Comparison of ENCODE assay signal across 12 cellular contexts in genomic region chr3:147412491-147412916, GRCh38. TPM values are rescaled to one million over a fixed set of nuclear protein-coding genes. Genes with fewer than 3 reads are reported as not detected.
A peak's percentile ranks its signal among the peaks of the same experiment; 100 is the strongest.
DNase-seq lines count a peak whose midpoint lies in the region; ATAC-seq and TF ChIP-seq lines count a peak whose summit lies in the region.
"Had no signal": no experiment of that assay in that cellular context is flagged by ENCODE, and none has a peak within 500 bp of the region (broad histone marks: within the 10 kb centered on the region; RNA-seq: fewer than 3 reads in every experiment).

No MANE protein-coding gene starts in this region.

- H3K27me3 Mint-ChIP-seq in Calu3 (ENCODE audit: unreplicated experiment) (no peaks in the 10 kb centered on the region), neural progenitor cell (ENCODE audit: insufficient read depth, low read depth) (peaks cover 52% of the 10 kb centered on the region)
- peaks cover 69 to 80% of the 10 kb centered on the region in 2 donors for H3K27me3 Mint-ChIP-seq in effector memory CD8-positive, alpha-beta T cell

- no peak overlapping the region for H3K27ac Mint-ChIP-seq in Calu3 (ENCODE audit: unreplicated experiment)
- no peak overlapping the region for H3K27ac Mint-ChIP-seq in effector memory CD8-positive, alpha-beta T cell
- peak overlapping the region; percentile 96 for H3K27ac Mint-ChIP-seq in neural progenitor cell

- intact Hi-C loops in Calu3 (cut with micrococcal nuclease; ENCODE audit: unreplicated experiment), result no loop called here

- no peaks in the 10 kb centered on the region for H3K9me3 ChIP-seq in HUES64 (ENCODE audit: insufficient read depth, low read depth, low read length)
- no peaks in the 10 kb centered on the region for H3K9me3 ChIP-seq in neural progenitor cell (ENCODE audit: low read depth)
- H3K9me3 ChIP-seq: testis had no signal

- H3K4me3 ChIP-seq in HUES64 (ENCODE audit: low read length), result peak overlapping the region; percentile 55
- H3K4me3 ChIP-seq in neural progenitor cell, result no peak overlapping the region
- H3K4me3 ChIP-seq: testis had no signal

- H3K4me2 ChIP-seq in neural progenitor cell, result peak overlapping the region; percentile 59

- no peaks in the 10 kb centered on the region for H3K79me2 ChIP-seq in neural progenitor cell (ENCODE audit: low read depth)

- H3K4me3 Mint-ChIP-seq in Calu3 (ENCODE audit: low read depth, unreplicated experiment) (peak overlapping the region; percentile 80), neural progenitor cell (peak overlapping the region; percentile 99)
- H3K4me3 Mint-ChIP-seq in effector memory CD8-positive, alpha-beta T cell, result peak overlapping the region; percentile 58 to 63

- DNase-seq in Calu3 (no peak), neural progenitor cell (ENCODE audit: low spot score) (peak; percentile 73), ureter (ENCODE audit: low spot score) (no peak), middle frontal gyrus (ENCODE audit: extremely low spot score, low spot score) (no peak), cerebellar cortex (ENCODE audit: low spot score) (no peak)
- DNase-seq in effector memory CD8-positive, alpha-beta T cell, result no peak
- DNase-seq: activated CD4-positive, alpha-beta T cell treated with anti-CD3 and anti-CD28 coated beads for 48 hours had no signal

- no peaks in the 10 kb centered on the region for H3K36me3 ChIP-seq in HUES64 (ENCODE audit: insufficient read depth, low read length)
- no peaks in the 10 kb centered on the region for H3K36me3 ChIP-seq in neural progenitor cell

- H4K20me1 ChIP-seq in neural progenitor cell (ENCODE audit: low read depth), result peaks cover 85% of the 10 kb centered on the region

- TF ChIP-seq CTCF in Calu3 (IDR thresholded peaks at IDR 0.05; ENCODE audit: unreplicated experiment), result no peak
- TF ChIP-seq CTCF in neural progenitor cell (IDR thresholded peaks at IDR 0.05), result no peak

- H3K27ac ChIP-seq in HUES64 (ENCODE audit: low read depth, low read length) (no peak overlapping the region), neural progenitor cell (no peak overlapping the region)
- H3K27ac ChIP-seq: testis had no signal

- CTCF ChIA-PET in Calu3 (lab: Charles Lee), result no interaction called here

- peaks cover 43% of the 10 kb centered on the region for H3F3A ChIP-seq in neural progenitor cell (ENCODE audit: low read depth)

- H2AFZ ChIP-seq in neural progenitor cell (replicated peaks), result no peak overlapping the region

- peaks cover 64% of the 10 kb centered on the region for H3K4me1 ChIP-seq in HUES64 (ENCODE audit: insufficient read depth, low read length)
- peaks cover 16% of the 10 kb centered on the region for H3K4me1 ChIP-seq in neural progenitor cell

- H3K27me3 ChIP-seq in HUES64 (ENCODE audit: insufficient read depth, low read length) (peaks cover 100% of the 10 kb centered on the region), neural progenitor cell (peaks cover 100% of the 10 kb centered on the region)
- H3K27me3 ChIP-seq: testis had no signal

- peaks cover 7% of the 10 kb centered on the region for H3K36me3 Mint-ChIP-seq in Calu3 (ENCODE audit: insufficient read depth, unreplicated experiment)
- H3K36me3 Mint-ChIP-seq in effector memory CD8-positive, alpha-beta T cell (ENCODE audit: insufficient read depth), result peaks cover 10% of the 10 kb centered on the region
- peaks cover 59% of the 10 kb centered on the region for H3K36me3 Mint-ChIP-seq in neural progenitor cell

- H3K9ac ChIP-seq in HUES64 (ENCODE audit: low read depth, low read length), result no peak overlapping the region
- H3K9ac ChIP-seq in neural progenitor cell, result no peak overlapping the region

- BruUV-seq in Calu3 (replicated peaks; lab: Mats Ljungman, UMichigan), result no TSS peak

- peaks cover 8% of the 10 kb centered on the region for H3K4me1 Mint-ChIP-seq in Calu3 (ENCODE audit: low read depth, unreplicated experiment)
- peaks cover 5 to 17% of the 10 kb centered on the region in 2 donors for H3K4me1 Mint-ChIP-seq in effector memory CD8-positive, alpha-beta T cell (ENCODE audit: low read depth in 2 of 2)
- peaks cover 43% of the 10 kb centered on the region for H3K4me1 Mint-ChIP-seq in neural progenitor cell

- under 1% methylated on average over 27 of the region's 27 CpGs for WGBS in HUES64

- H3K9me3 Mint-ChIP-seq in Calu3 (ENCODE audit: low read depth, unreplicated experiment) (peaks cover 14% of the 10 kb centered on the region), neural progenitor cell (peaks cover 24% of the 10 kb centered on the region)
- H3K9me3 Mint-ChIP-seq in effector memory CD8-positive, alpha-beta T cell, result peaks cover 0 to 14% of the 10 kb centered on the region in 2 donors

- ATAC-seq in effector memory CD8-positive, alpha-beta T cell (replicated peaks), result no peak
- no peak for ATAC-seq in HG02981 (IDR thresholded peaks at IDR 0.05; ENCODE audit: unreplicated experiment)

RNA-seq across cellular contexts. Expression of gene ZIC1, which starts 3.3 kb away (rescaled TPM):
- total RNA-seq in Calu3 (2022) (not detected in 2 replicates), neural progenitor cell (ENCODE audit: low replicate concordance) (0.56 and 0.84 TPM in 2 replicates), ureter (not detected)
- 5.2 TPM for polyA plus RNA-seq in HUES64 (2013, experiment 1 of 2)
- polyA plus RNA-seq in HUES64 (2013, experiment 2 of 2), result 19.0 TPM
- total RNA-seq: lung microvascular endothelial cell, OCI-LY7 had no signal

RNA-seq across cellular contexts. Expression of gene ZIC4, which starts 6.2 kb away (rescaled TPM):
- total RNA-seq in Calu3 (2022), result not detected in 2 replicates
- polyA plus RNA-seq in HUES64 (2013, experiment 1 of 2), result 0.40 TPM
- polyA plus RNA-seq in HUES64 (2013, experiment 2 of 2), result 2.3 TPM
- 0.25 and 0.64 TPM in 2 replicates for total RNA-seq in neural progenitor cell (ENCODE audit: low replicate concordance)
- not detected for total RNA-seq in ureter
- total RNA-seq: lung microvascular endothelial cell, OCI-LY7 had no signal
